23 cellular contexts compared by ENCODE assay signal in genomic region chr4:74400395-74400794, GRCh38. TPM values are rescaled to one million over a fixed set of nuclear protein-coding genes. Genes with fewer than 3 reads are reported as not detected.
"Had no signal": no experiment of that assay in that cellular context is flagged by ENCODE, and none has a peak within 500 bp of the region (broad histone marks: within the 10 kb centered on the region; RNA-seq: fewer than 3 reads in every experiment).

No MANE protein-coding gene starts in this region.

- H3K36me3 Mint-ChIP-seq: activated naive CD8-positive, alpha-beta T cell treated with anti-CD3 and anti-CD28 coated beads, Interleukin-2, amount 10 ng/mL, durations not matched to agents 7 days and 5 days; naive B cell; type B pancreatic cell had no signal

- H3K4me3 ChIP-seq: cardiac muscle cell, esophagus squamous epithelium, mucosa of descending colon, ovary, right lobe of liver had no signal

- H3K4me1 ChIP-seq: esophagus squamous epithelium, right lobe of liver had no signal

- H3K27ac ChIP-seq: cardiac muscle cell, esophagus squamous epithelium, ovary, right lobe of liver, WERI-Rb-1 had no signal

- H3K27me3 Mint-ChIP-seq: activated CD4-positive, alpha-beta T cell treated with anti-CD3 and anti-CD28 coated beads for 36 hours; effector memory CD8-positive, alpha-beta T cell; naive B cell; stimulated activated naive CD8-positive, alpha-beta T cell treated with anti-CD3 and anti-CD28 coated beads, Interleukin-15, amount 100 ng/mL, for 72 hours; type B pancreatic cell had no signal

- DNase-seq: activated CD4-positive, alpha-beta T cell treated with anti-CD3 and anti-CD28 coated beads for 36 hours; activated CD4-positive, alpha-beta T cell treated with anti-CD3 and anti-CD28 coated beads, Interleukin-2, amount 50 U/mL, for 48 hours; activated gamma-delta T cell treated with Interleukin-2 at 50 U/mL for 16 hours; activated naive CD8-positive, alpha-beta T cell treated with anti-CD3 and anti-CD28 coated beads, Interleukin-2, amount 10 ng/mL, durations not matched to agents 7 days and 5 days; activated T-cell treated with anti-CD3 and anti-CD28 coated beads for 4 hours; amygdala; effector memory CD8-positive, alpha-beta T cell; esophagus squamous epithelium; mesenchymal stem cell; mucosa of descending colon; naive B cell; ovary; right lobe of liver; small intestine; stimulated activated CD4-positive, alpha-beta T cell treated with anti-CD3 and anti-CD28 coated beads, Interleukin-4, amount 100 ng/mL, for 1 hour; stimulated activated naive CD8-positive, alpha-beta T cell treated with anti-CD3 and anti-CD28 coated beads, Interleukin-15, amount 100 ng/mL, for 72 hours; WERI-Rb-1 had no signal

- H3K4me1 Mint-ChIP-seq: neural crest cell had no signal

- H3K4me3 Mint-ChIP-seq: activated CD4-positive, alpha-beta T cell treated with anti-CD3 and anti-CD28 coated beads for 36 hours; activated naive CD8-positive, alpha-beta T cell treated with anti-CD3 and anti-CD28 coated beads, Interleukin-2, amount 10 ng/mL, durations not matched to agents 7 days and 5 days; activated T-helper 1 cell treated with anti-CD3 and anti-CD28 coated beads, Interleukin-12 subunit alpha, Interleukin-12 subunit beta, Interleukin-2, Interleukin-4 antibody, amounts not matched to agents 30 ng/mL and 10 ng/mL and 1 ng/mL, durations not matched to agents 14 hours and 24 hours and 36 hours; effector memory CD8-positive, alpha-beta T cell; neural crest cell; stimulated activated naive CD8-positive, alpha-beta T cell treated with anti-CD3 and anti-CD28 coated beads, Interleukin-15, amount 100 ng/mL, for 72 hours; type B pancreatic cell had no signal

- H3K27me3 ChIP-seq: cardiac muscle cell, esophagus squamous epithelium, ovary, right lobe of liver had no signal

- H3K9me3 ChIP-seq: esophagus squamous epithelium, mucosa of descending colon, ovary, right lobe of liver had no signal

- H3K27ac Mint-ChIP-seq: activated CD4-positive, alpha-beta T cell treated with anti-CD3 and anti-CD28 coated beads for 36 hours; activated naive CD8-positive, alpha-beta T cell treated with anti-CD3 and anti-CD28 coated beads, Interleukin-2, amount 10 ng/mL, durations not matched to agents 7 days and 5 days; activated T-helper 1 cell treated with anti-CD3 and anti-CD28 coated beads, Interleukin-12 subunit alpha, Interleukin-12 subunit beta, Interleukin-2, Interleukin-4 antibody, amounts not matched to agents 30 ng/mL and 10 ng/mL and 1 ng/mL, durations not matched to agents 14 hours and 24 hours and 36 hours; effector memory CD8-positive, alpha-beta T cell; type B pancreatic cell had no signal

- ATAC-seq: activated CD4-positive, alpha-beta T cell treated with anti-CD3 and anti-CD28 coated beads for 36 hours; effector memory CD8-positive, alpha-beta T cell; mucosa of descending colon; right lobe of liver; stimulated activated naive CD8-positive, alpha-beta T cell treated with anti-CD3 and anti-CD28 coated beads, Interleukin-15, amount 100 ng/mL, for 72 hours had no signal

- H3K36me3 ChIP-seq: cardiac muscle cell, esophagus squamous epithelium, ovary, right lobe of liver, WERI-Rb-1 had no signal

- H3K9me3 Mint-ChIP-seq: activated naive CD8-positive, alpha-beta T cell treated with anti-CD3 and anti-CD28 coated beads, Interleukin-2, amount 10 ng/mL, durations not matched to agents 7 days and 5 days; activated T-helper 1 cell treated with anti-CD3 and anti-CD28 coated beads, Interleukin-12 subunit alpha, Interleukin-12 subunit beta, Interleukin-2, Interleukin-4 antibody, amounts not matched to agents 30 ng/mL and 10 ng/mL and 1 ng/mL, durations not matched to agents 14 hours and 24 hours and 36 hours; effector memory CD8-positive, alpha-beta T cell; neural crest cell; stimulated activated naive CD8-positive, alpha-beta T cell treated with anti-CD3 and anti-CD28 coated beads, Interleukin-15, amount 100 ng/mL, for 72 hours; type B pancreatic cell had no signal

RNA-seq across cellular contexts. Expression of gene EREG, which starts 35.5 kb away (rescaled TPM):
- total RNA-seq: activated CD4-positive, alpha-beta T cell treated with anti-CD3 and anti-CD28 coated beads for 36 hours; activated naive CD8-positive, alpha-beta T cell treated with anti-CD3 and anti-CD28 coated beads, Interleukin-2, amount 10 ng/mL, durations not matched to agents 7 days and 5 days; activated T-helper 1 cell treated with anti-CD3 and anti-CD28 coated beads, Interleukin-12 subunit alpha, Interleukin-12 subunit beta, Interleukin-2, Interleukin-4 antibody, amounts not matched to agents 30 ng/mL and 10 ng/mL and 1 ng/mL, durations not matched to agents 14 hours and 24 hours and 36 hours; cardiac muscle cell; neural crest cell; pulmonary artery endothelial cell had no signal

RNA-seq across cellular contexts. Expression of gene AREG, which starts 44.5 kb away (rescaled TPM):
- total RNA-seq: cardiac muscle cell, liver, neural crest cell had no signal
